Comparison of ENCODE assay signal across 13 cellular contexts in genomic region chr10:3969876-3970666, GRCh38.
DNase-seq lines count a peak whose midpoint lies in the region; FAIRE-seq and TF ChIP-seq lines count a peak whose summit lies in the region.
"Had no signal": no experiment of that assay in that cellular context is flagged by ENCODE, and none has a peak within 500 bp of the region (broad histone marks: within the 10 kb centered on the region; RNA-seq: fewer than 3 reads in every experiment).

No MANE protein-coding gene starts in this region.

- H3K27ac ChIP-seq in keratinocyte (ENCODE audit: control insufficient read depth, insufficient read depth, low read length) (peak overlapping the region; percentile 4), urinary bladder (ENCODE audit: low read depth) (peak overlapping the region; percentile 45)

- H3K9me3 Mint-ChIP-seq in activated naive CD4-positive, alpha-beta T cell treated with anti-CD3 and anti-CD28 coated beads, Interleukin-2, amount 50 U/mL, for 24 hours = peaks cover 4% of the 10 kb centered on the region
- H3K9me3 Mint-ChIP-seq in activated T-helper 2 cell treated with anti-CD3 and anti-CD28 coated beads, Interferon-gamma antibody, Interleukin-2, Interleukin-4, amounts not matched to agents 10 μg/mL and 5 μg/mL and 100 μg/mL, durations not matched to agents 14 hours and 24 hours and 36 hours = peaks cover 13% of the 10 kb centered on the region

- dilution Hi-C loops in keratinocyte (cut with MboI; ENCODE audit: extremely low pct_ligation_motif_present, low sequenced_read_pairs) = no loop called here

- H3K27ac Mint-ChIP-seq in activated naive CD4-positive, alpha-beta T cell treated with anti-CD3 and anti-CD28 coated beads, Interleukin-2, amount 50 U/mL, for 24 hours = peak overlapping the region; percentile 86
- H3K27ac Mint-ChIP-seq in activated T-helper 2 cell treated with anti-CD3 and anti-CD28 coated beads, Interferon-gamma antibody, Interleukin-2, Interleukin-4, amounts not matched to agents 10 μg/mL and 5 μg/mL and 100 μg/mL, durations not matched to agents 14 hours and 24 hours and 36 hours = peak overlapping the region; percentile 64

- H2AFZ ChIP-seq in keratinocyte (ENCODE audit: control insufficient read depth, low read length) = peak overlapping the region; percentile 80

- H3K36me3 Mint-ChIP-seq in activated naive CD4-positive, alpha-beta T cell treated with anti-CD3 and anti-CD28 coated beads, Interleukin-2, amount 50 U/mL, for 24 hours = peaks cover 2% of the 10 kb centered on the region
- H3K36me3 Mint-ChIP-seq in activated T-helper 2 cell treated with anti-CD3 and anti-CD28 coated beads, Interferon-gamma antibody, Interleukin-2, Interleukin-4, amounts not matched to agents 10 μg/mL and 5 μg/mL and 100 μg/mL, durations not matched to agents 14 hours and 24 hours and 36 hours (ENCODE audit: low read depth) = peaks cover 29% of the 10 kb centered on the region

- H3K4me1 Mint-ChIP-seq in activated naive CD4-positive, alpha-beta T cell treated with anti-CD3 and anti-CD28 coated beads, Interleukin-2, amount 50 U/mL, for 24 hours = peaks cover 52% of the 10 kb centered on the region
- H3K4me1 Mint-ChIP-seq in activated T-helper 2 cell treated with anti-CD3 and anti-CD28 coated beads, Interferon-gamma antibody, Interleukin-2, Interleukin-4, amounts not matched to agents 10 μg/mL and 5 μg/mL and 100 μg/mL, durations not matched to agents 14 hours and 24 hours and 36 hours (ENCODE audit: low read depth) = peaks cover 42% of the 10 kb centered on the region

- H3K27me3 ChIP-seq in keratinocyte (ENCODE audit: control insufficient read depth, extremely low read depth, insufficient read depth, low read length) = no peaks in the 10 kb centered on the region

- H4K20me1 ChIP-seq in keratinocyte (ENCODE audit: control insufficient read depth, extremely low read depth, insufficient read depth, low read length) = no peaks in the 10 kb centered on the region

- H3K9me1 ChIP-seq in keratinocyte (ENCODE audit: control insufficient read depth, extremely low read depth, insufficient read depth, low read length) = no peaks in the 10 kb centered on the region

- peak overlapping the region; percentile 60 for H3K4me2 ChIP-seq in keratinocyte (ENCODE audit: control insufficient read depth, extremely low read depth, insufficient read depth, low read depth, low read length)

- no peak overlapping the region for H3K9ac ChIP-seq in keratinocyte (ENCODE audit: control insufficient read depth, extremely low read depth, insufficient read depth, low read length)

- peak overlapping the region; percentile 58 for H3K4me3 Mint-ChIP-seq in activated naive CD4-positive, alpha-beta T cell treated with anti-CD3 and anti-CD28 coated beads, Interleukin-2, amount 50 U/mL, for 24 hours
- H3K4me3 Mint-ChIP-seq in activated T-helper 2 cell treated with anti-CD3 and anti-CD28 coated beads, Interferon-gamma antibody, Interleukin-2, Interleukin-4, amounts not matched to agents 10 μg/mL and 5 μg/mL and 100 μg/mL, durations not matched to agents 14 hours and 24 hours and 36 hours (ENCODE audit: low read depth) = no peak overlapping the region

- H3K79me2 ChIP-seq in keratinocyte (ENCODE audit: control insufficient read depth, insufficient read depth, low read length) = no peaks in the 10 kb centered on the region

- no peaks in the 10 kb centered on the region for H3K9me3 ChIP-seq in keratinocyte (ENCODE audit: control insufficient read depth, low read depth, low read length)

- no peak for DNase-seq in activated naive CD4-positive, alpha-beta T cell treated with anti-CD3 and anti-CD28 coated beads, Interleukin-2, amount 50 U/mL, for 16 hours
- DNase-seq in activated T-helper 2 cell treated with anti-CD3 and anti-CD28 coated beads, Interferon-gamma antibody, Interleukin-2, Interleukin-4, amounts not matched to agents 10 μg/mL and 5 μg/mL and 100 μg/mL, durations not matched to agents 14 hours and 24 hours and 36 hours (ENCODE audit: low spot score) = no peak
- no peak for DNase-seq in keratinocyte (ENCODE audit: low read depth, low spot score)
- DNase-seq in NCI-H748 treated with DMSO at 0.1 percent for 48 hours (lab: John Stamatoyannopoulos, UW) = no peak
- DNase-seq in NAMALWA (ENCODE audit: low spot score) = no peak
- DNase-seq in HCEC 1CT = no peak
- DNase-seq: activated gamma-delta T cell treated with Interleukin-2 at 50 U/mL for 16 hours; GOT3; NCI-H2107; stimulated activated CD4-positive, alpha-beta T cell treated with anti-CD3 and anti-CD28 coated beads, Interleukin-1b, Interleukin-23, amount 100 ng/mL, for 48 hours had no signal

- intact Hi-C loops in activated T-helper 2 cell treated with anti-CD3 and anti-CD28 coated beads, Interferon-gamma antibody, Interleukin-2, Interleukin-4, amounts not matched to agents 10 μg/mL and 5 μg/mL and 100 μg/mL, durations not matched to agents 14 hours and 24 hours and 36 hours (cut with micrococcal nuclease) = loop anchor here (5.0 kb wide), 2 partner anchors 42 to 213 kb away; no protein-coding TSS in a partner anchor

- 80% methylated on average over 8 of the region's 8 CpGs for WGBS in urinary bladder

- H3K36me3 ChIP-seq in keratinocyte (ENCODE audit: control insufficient read depth in 2 of 2, extremely low read depth in 1 of 2, insufficient read depth in 2 of 2, low read length in 2 of 2) (no peaks in the 10 kb centered on the region), urinary bladder (ENCODE audit: insufficient read depth) (no peaks in the 10 kb centered on the region)

- TF ChIP-seq CTCF in keratinocyte (optimal IDR thresholded peaks at IDR 0.05 in 1 of 3, IDR thresholded peaks at IDR 0.05 in 1 of 3, conservative IDR thresholded peaks at IDR 0.05 in 1 of 3; ENCODE audit: extremely low read depth in 1 of 3, insufficient read depth in 2 of 3, low read length in 3 of 3) = no peak

- FAIRE-seq in keratinocyte (lab: Jason Lieb, UNC) = peak; percentile 58
- FAIRE-seq: GM19239 had no signal

- no peaks in the 10 kb centered on the region for H3K27me3 Mint-ChIP-seq in activated naive CD4-positive, alpha-beta T cell treated with anti-CD3 and anti-CD28 coated beads, Interleukin-2, amount 50 U/mL, for 24 hours
- H3K27me3 Mint-ChIP-seq in activated T-helper 2 cell treated with anti-CD3 and anti-CD28 coated beads, Interferon-gamma antibody, Interleukin-2, Interleukin-4, amounts not matched to agents 10 μg/mL and 5 μg/mL and 100 μg/mL, durations not matched to agents 14 hours and 24 hours and 36 hours (ENCODE audit: low read depth) = no peaks in the 10 kb centered on the region

- H3K4me3 ChIP-seq in keratinocyte (ENCODE audit: control insufficient read depth in 2 of 3, extremely low read depth in 1 of 3, insufficient read depth in 2 of 3, low read depth in 1 of 3, low read length in 3 of 3) (no peak overlapping the region), urinary bladder (ENCODE audit: low read depth, low read length) (no peak overlapping the region)

- peaks cover 11% of the 10 kb centered on the region for H3K4me1 ChIP-seq in keratinocyte (ENCODE audit: control insufficient read depth, extremely low read depth, insufficient read depth, low read length)
- H3K4me1 ChIP-seq in urinary bladder (ENCODE audit: insufficient read depth) = no peaks in the 10 kb centered on the region
